ENCODE assay signal across 8 cellular contexts in the genomic region with DNA sequence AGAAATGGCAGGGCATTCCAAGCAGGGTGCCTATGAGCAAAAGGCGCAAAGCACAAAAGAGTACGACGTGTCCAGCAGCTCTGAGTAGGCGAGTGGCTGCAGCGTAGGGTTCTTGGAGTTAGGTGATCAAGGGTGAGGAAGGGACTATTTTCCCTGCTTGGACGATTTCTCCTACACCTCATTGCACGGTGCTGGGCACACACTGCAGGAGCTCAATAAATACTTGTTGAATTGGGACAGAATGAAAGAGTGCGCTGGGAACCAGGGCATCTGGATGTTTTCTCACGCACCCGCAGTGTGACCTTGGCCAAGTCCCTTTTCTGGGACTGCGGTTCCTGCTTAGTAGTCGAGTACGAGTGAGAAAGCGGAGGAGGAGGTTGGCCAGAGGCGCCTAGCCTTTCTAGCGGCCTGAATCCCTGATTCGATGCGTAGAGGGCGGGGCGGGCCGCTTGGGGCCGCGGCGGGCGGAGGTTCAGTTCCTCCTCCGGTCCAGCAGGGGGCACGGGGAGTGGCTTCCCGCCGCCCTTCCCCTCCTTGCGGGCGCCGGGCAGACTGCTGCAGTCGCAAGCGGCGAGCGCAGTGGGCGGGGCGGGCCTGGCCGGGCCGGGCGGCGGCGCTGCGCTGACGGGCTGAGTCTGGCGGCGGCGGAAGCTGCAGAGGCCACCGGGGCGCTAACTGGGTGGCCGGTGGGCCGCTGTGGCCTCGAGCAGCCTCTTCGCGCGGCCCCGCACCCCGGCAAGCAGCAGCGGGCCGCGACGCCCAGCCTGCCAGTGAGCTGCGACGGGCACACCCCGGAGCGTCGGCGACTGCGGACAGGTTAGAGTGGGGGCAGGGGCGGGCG. TPM values are rescaled to one million over a fixed set of nuclear protein-coding genes. Genes with fewer than 3 reads are reported as not detected.
DNase-seq lines count a peak whose midpoint lies in the region; ATAC-seq and TF ChIP-seq lines count a peak whose summit lies in the region.

TSS of gene FAM199X (plus strand) at position 560 of the 841 bp plus-strand sequence. CDS start 333 bp downstream, outside the sequence.

- TF ChIP-seq POLR2A in GM19099 (IDR thresholded peaks at IDR 0.05; ENCODE audit: extremely low read depth, insufficient read length, low read depth): peak; percentile 69

- no peaks in the 10 kb centered on the region for H3K36me3 ChIP-seq in BE2C

- H3K27me3 ChIP-seq in BE2C: no peaks in the 10 kb centered on the region

- peak within 1 kb of the TSS; percentile 71 for H3K4me3 ChIP-seq in BE2C (ENCODE audit: low read depth, low read length)

- peak; percentile 93 for ATAC-seq in HG03378 (IDR thresholded peaks at IDR 0.05; ENCODE audit: unreplicated experiment)

- H3K9me3 ChIP-seq in BE2C: no peaks in the 10 kb centered on the region

- no peaks in the 10 kb centered on the region for H3K4me1 ChIP-seq in BE2C

- DNase-seq in BE2C (peak; percentile 89), NCI-H446 treated with DMSO at 0.1 percent for 48 hours (lab: John Stamatoyannopoulos, UW) (peak; percentile 74), cerebellum (ENCODE audit: low spot score) (peak; percentile 89), kidney glomerular epithelial cell (lab: John Stamatoyannopoulos, UW) (peak; percentile 54)
- DNase-seq in activated CD4-positive, CD25-positive, alpha-beta regulatory T cell treated with anti-CD3 and anti-CD28 coated beads, Interleukin-2, amount 50 U/mL, for 72 hours: peak; percentile 87
- peak; percentile 70 to 71 for DNase-seq in stimulated activated CD4-positive, alpha-beta T cell treated with anti-CD3 and anti-CD28 coated beads, Interleukin-15, amount 100 ng/mL, for 48 hours (ENCODE audit: low read depth in 2 of 2)

- peak; percentile 44 for TF ChIP-seq CTCF in BE2C (IDR thresholded peaks at IDR 0.05; ENCODE audit: low read depth, low read length)

RNA-seq across cellular contexts. Expression of gene FAM199X, which starts in this region (rescaled TPM):
- polyA plus RNA-seq in BE2C (2012; ENCODE audit: insufficient read depth, insufficient read length, low read depth): 9.6 TPM
- 55.7 TPM for total RNA-seq in cerebellum

Comparison
In these comparisons a context has a peak if more than half of its experiments do, and no peak if none do; other contexts are left out.
1. Peak in every context shown above with its lines: DNase-seq, ATAC-seq and H3K4me3 ChIP-seq.